In the genomic region with DNA sequence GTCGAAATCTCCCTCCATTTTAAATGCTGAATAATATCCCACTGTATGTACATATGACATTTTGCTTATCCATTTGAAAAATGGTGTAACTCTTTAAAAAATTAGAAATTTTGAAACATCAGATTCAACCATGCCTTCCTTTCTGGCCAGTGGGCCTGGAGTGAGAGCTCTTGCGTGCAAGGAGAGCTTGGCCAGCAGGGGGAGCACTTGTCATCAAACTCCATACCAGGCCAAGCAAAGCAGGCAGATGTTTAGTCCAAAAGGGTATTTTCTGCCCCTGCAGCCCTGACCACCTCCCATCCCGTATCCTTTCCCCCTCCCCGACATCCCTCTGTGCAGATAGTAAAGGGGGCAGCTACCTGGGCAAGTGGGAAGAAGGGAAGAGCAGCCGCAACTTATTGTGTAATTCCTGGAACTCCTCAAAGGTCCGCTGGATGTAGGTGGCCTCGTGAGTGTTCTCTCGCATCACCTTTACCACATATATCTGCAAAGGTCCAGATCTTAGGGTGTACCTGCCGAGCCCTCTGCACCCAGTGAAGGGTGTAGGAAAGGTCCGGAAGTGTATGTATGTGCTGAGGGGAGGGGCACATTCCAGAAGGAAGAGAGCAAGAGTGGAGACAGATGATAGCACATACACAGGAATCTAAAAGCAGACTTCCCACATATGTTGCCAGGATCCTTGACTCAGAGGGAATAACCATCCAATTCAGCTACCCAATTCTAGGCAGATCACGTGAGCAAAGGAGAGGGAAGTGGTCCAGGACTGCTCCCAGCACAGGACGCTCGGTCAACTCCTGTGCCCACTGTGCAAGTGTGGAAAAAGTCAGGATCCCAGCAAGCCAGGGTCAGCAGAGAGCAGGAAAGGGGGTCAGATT, we compare ENCODE assay signal across 8 cellular contexts. TPM values are rescaled to one million over a fixed set of nuclear protein-coding genes. Genes with fewer than 3 reads are reported as not detected.
DNase-seq lines count a peak whose midpoint lies in the region; ATAC-seq and TF ChIP-seq lines count a peak whose summit lies in the region.

No MANE protein-coding gene starts in this region.

- H3K9me3 Mint-ChIP-seq in Caco-2 (ENCODE audit: unreplicated experiment) (no peaks in the 10 kb centered on the region), IgD-negative memory B cell (no peaks in the 10 kb centered on the region), neural crest cell (no peaks in the 10 kb centered on the region)
- peaks cover 0 to 1% of the 10 kb centered on the region in 2 donors for H3K9me3 Mint-ChIP-seq in stimulated activated naive CD8-positive, alpha-beta T cell treated with anti-CD3 and anti-CD28 coated beads, Interleukin-15, amount 100 ng/mL, for 72 hours

- H3K9me3 ChIP-seq in Caco-2, result no peaks in the 10 kb centered on the region
- H3K9me3 ChIP-seq in fibroblast of lung (ENCODE audit: control insufficient read depth, insufficient read depth, low read depth, low read length), result no peaks in the 10 kb centered on the region

- H3K27ac ChIP-seq in fibroblast of lung (ENCODE audit: insufficient read depth, low read length), result no peak overlapping the region

- no peak overlapping the region for H3K4me3 ChIP-seq in Caco-2 (ENCODE audit: low read depth, low read length)
- H3K4me3 ChIP-seq in fibroblast of lung (replicated peaks in 1 of 4; ENCODE audit: control extremely low read depth in 1 of 4, insufficient read depth in 1 of 4, low read depth in 3 of 4, low read length in 4 of 4), result no peak overlapping the region

- no peak overlapping the region for H3K4me3 Mint-ChIP-seq in Caco-2 (ENCODE audit: unreplicated experiment)
- H3K4me3 Mint-ChIP-seq in IgD-negative memory B cell, result no peak overlapping the region
- H3K4me3 Mint-ChIP-seq in neural crest cell, result no peak overlapping the region
- H3K4me3 Mint-ChIP-seq in stimulated activated naive CD8-positive, alpha-beta T cell treated with anti-CD3 and anti-CD28 coated beads, Interleukin-15, amount 100 ng/mL, for 72 hours, result no peak overlapping the region

- CTCF ChIA-PET in Caco-2 (lab: Charles Lee), result interaction anchor here (0.5 to 3.3 kb wide), 19 partner anchors 9 to 375 kb away, joined by 3 to 35 read pairs (median 5); a partner anchor contains a TSS

- DNase-seq in Caco-2 (peak; percentile 75 to 80), RPMI7951 (ENCODE audit: low read depth) (peak; percentile 59), activated T-helper 1 cell treated with Interleukin-2 at 50 U/mL for 16 hours (ENCODE audit: low read depth) (peak; percentile 56), fibroblast of lung (ENCODE audit: low read depth in 2 of 2) (peak; percentile 71 to 88), neural crest cell (ENCODE audit: low read depth, low spot score) (peak; percentile 84)
- peak; percentile 67 to 75 for DNase-seq in stimulated activated naive CD8-positive, alpha-beta T cell treated with anti-CD3 and anti-CD28 coated beads, Interleukin-15, amount 100 ng/mL, for 72 hours

- POLR2A ChIA-PET in Caco-2 (lab: Charles Lee), result interaction anchor here (0.6 to 1.0 kb wide), 3 partner anchors 24 to 218 kb away, joined by 3 to 4 read pairs (median 3); a partner anchor contains a TSS

- peaks cover 4% of the 10 kb centered on the region; the same call in 1 of the 2 replicates for H3K36me3 ChIP-seq in Caco-2 (ENCODE audit: control insufficient read depth, insufficient read depth, low read length)
- H3K36me3 ChIP-seq in fibroblast of lung (ENCODE audit: control insufficient read depth, insufficient read depth, low read length), result no peaks in the 10 kb centered on the region

- H3K36me3 Mint-ChIP-seq in Caco-2 (ENCODE audit: insufficient read depth, unreplicated experiment) (peaks cover 32% of the 10 kb centered on the region), IgD-negative memory B cell (peaks cover 8% of the 10 kb centered on the region), neural crest cell (ENCODE audit: low read depth) (peaks cover 17% of the 10 kb centered on the region)

- H3K27me3 Mint-ChIP-seq in Caco-2 (ENCODE audit: insufficient read depth, unreplicated experiment) (no peaks in the 10 kb centered on the region), IgD-negative memory B cell (no peaks in the 10 kb centered on the region), neural crest cell (ENCODE audit: low read depth) (no peaks in the 10 kb centered on the region)
- no peaks in the 10 kb centered on the region for H3K27me3 Mint-ChIP-seq in stimulated activated naive CD8-positive, alpha-beta T cell treated with anti-CD3 and anti-CD28 coated beads, Interleukin-15, amount 100 ng/mL, for 72 hours

- H3K79me2 ChIP-seq in fibroblast of lung (ENCODE audit: control insufficient read depth, insufficient read depth, low read length), result no peaks in the 10 kb centered on the region

- BruUV-seq in Caco-2 (replicated peaks; lab: Mats Ljungman, UMichigan), result no TSS peak

- H4K20me1 ChIP-seq in fibroblast of lung (ENCODE audit: control insufficient read depth, extremely low read depth, insufficient read depth, low read length), result no peaks in the 10 kb centered on the region

- peaks cover 5% of the 10 kb centered on the region; the same call in 1 of the 2 replicates for H3K4me1 ChIP-seq in Caco-2
- H3K4me1 ChIP-seq in fibroblast of lung (ENCODE audit: control insufficient read depth, extremely low read depth, insufficient read depth, low read length), result peaks cover 6% of the 10 kb centered on the region

- H3K27me3 ChIP-seq in Caco-2 (replicated peaks; ENCODE audit: control insufficient read depth, insufficient read depth, low read length) (no peaks in the 10 kb centered on the region), fibroblast of lung (ENCODE audit: control insufficient read depth, insufficient read depth, low read length) (no peaks in the 10 kb centered on the region)

- ATAC-seq in stimulated activated naive CD8-positive, alpha-beta T cell treated with anti-CD3 and anti-CD28 coated beads, Interleukin-15, amount 100 ng/mL, for 72 hours, result peak; percentile 89
- no peak for ATAC-seq in HG03139 (IDR thresholded peaks at IDR 0.05; ENCODE audit: unreplicated experiment)

- intact Hi-C loops in Caco-2 (cut with micrococcal nuclease; ENCODE audit: unreplicated experiment), result loop anchor here (1.0 kb wide), 2 partner anchors 63 to 72 kb away; a partner anchor contains a TSS

- peaks cover 7% of the 10 kb centered on the region for H3K4me1 Mint-ChIP-seq in Caco-2 (ENCODE audit: low read depth, unreplicated experiment)
- peaks cover 3 to 7% (median 6%) of the 10 kb centered on the region in 3 donors for H3K4me1 Mint-ChIP-seq in IgD-negative memory B cell
- H3K4me1 Mint-ChIP-seq in neural crest cell, result no peaks in the 10 kb centered on the region
- peaks cover 8% of the 10 kb centered on the region for H3K4me1 Mint-ChIP-seq in stimulated activated naive CD8-positive, alpha-beta T cell treated with anti-CD3 and anti-CD28 coated beads, Interleukin-15, amount 100 ng/mL, for 72 hours

- H3K27ac Mint-ChIP-seq in Caco-2 (ENCODE audit: unreplicated experiment), result peak overlapping the region; percentile 4
- peak overlapping the region in 2 of 3 donors; percentile 8 to 41 for H3K27ac Mint-ChIP-seq in IgD-negative memory B cell
- no peak overlapping the region for H3K27ac Mint-ChIP-seq in neural crest cell (ENCODE audit: unreplicated experiment)
- H3K27ac Mint-ChIP-seq in stimulated activated naive CD8-positive, alpha-beta T cell treated with anti-CD3 and anti-CD28 coated beads, Interleukin-15, amount 100 ng/mL, for 72 hours, result peak overlapping the region in 1 of 2 donors; percentile 45

- H3K9ac ChIP-seq in fibroblast of lung (ENCODE audit: insufficient read depth, low read length), result no peak overlapping the region

- H3K4me2 ChIP-seq in fibroblast of lung (ENCODE audit: extremely low read depth, insufficient read depth, low read length), result no peak overlapping the region

- TF ChIP-seq CTCF in Caco-2 (IDR thresholded peaks at IDR 0.05; ENCODE audit: insufficient read depth in 1 of 2, low read depth in 1 of 2, low read length in 1 of 2, severe bottlenecking in 1 of 2, unreplicated experiment in 1 of 2) (peak; percentile 94 to 97), fibroblast of lung (conservative IDR thresholded peaks at IDR 0.05 in 1 of 2, IDR thresholded peaks at IDR 0.05 in 1 of 2; ENCODE audit: low read depth in 1 of 2, low read length in 2 of 2) (peak; percentile 94 to 97), neural crest cell (conservative IDR thresholded peaks at IDR 0.05) (peak; percentile 94)

- H2AFZ ChIP-seq in fibroblast of lung (ENCODE audit: low read length), result no peak overlapping the region

RNA-seq across cellular contexts. Expression of a gene that starts 19.9 kb away (rescaled TPM):
- total RNA-seq in Caco-2 (2022) (46.3 and 48.4 TPM in 2 replicates), fibroblast of lung (26.7 and 27.7 TPM in 2 replicates), neural crest cell (45.8 and 46.6 TPM in 2 replicates)
- polyA plus RNA-seq in IgD-negative memory B cell (24.4 TPM), fibroblast of lung (22.4 and 26.3 TPM in 2 replicates)
- 18.3 and 21.7 TPM in 2 replicates for total RNA-seq in RPMI7951 (2014; rRNA removed; shearing (Covaris generic))
- polyA plus RNA-seq in fibroblast of lung (2012), result 12.7 and 13.6 TPM in 2 replicates
- polyA minus RNA-seq in fibroblast of lung (ENCODE audit: low replicate concordance), result 20.3 and 26.8 TPM in 2 replicates
